Comparison of ENCODE assay signal across 29 cellular contexts in the genomic region with DNA sequence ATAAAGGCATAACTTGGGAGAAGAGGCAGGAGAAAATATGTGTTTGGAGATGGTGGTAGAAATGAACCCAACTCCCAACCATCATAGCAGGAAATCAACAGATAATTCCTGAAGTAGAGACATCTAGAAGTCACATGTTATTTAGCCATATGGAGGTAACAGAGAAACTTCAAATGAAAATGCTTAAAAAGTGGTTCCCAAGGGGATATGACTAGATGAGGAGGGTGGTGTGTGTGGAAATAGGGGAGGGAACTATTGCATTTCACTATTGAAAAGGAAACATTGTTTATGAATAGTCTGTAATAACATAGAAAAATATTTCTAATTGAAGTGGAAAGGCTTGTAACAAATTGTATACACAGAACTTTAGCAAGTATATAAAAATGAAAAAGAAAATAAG.
"Had no signal": no experiment of that assay in that cellular context is flagged by ENCODE, and none has a peak within 500 bp of the region (broad histone marks: within the 10 kb centered on the region; RNA-seq: fewer than 3 reads in every experiment).

No MANE protein-coding gene starts in this region.

- H3K27me3 ChIP-seq: left lung, neural progenitor cell, neutrophil, right lobe of liver, tibial nerve, upper lobe of left lung, vagina had no signal

- H3K9me3 ChIP-seq: left lung, lower lobe of right lung, neutrophil, psoas muscle, right lobe of liver, tibial nerve, upper lobe of left lung, vagina had no signal

- H3K4me1 ChIP-seq: left lung, lower lobe of right lung, neural progenitor cell, parathyroid adenoma, psoas muscle, right lobe of liver, tibial nerve, upper lobe of left lung, vagina had no signal

- H3K9ac ChIP-seq: neural progenitor cell, parathyroid adenoma had no signal

- ATAC-seq: left colon; left lung; lower lobe of right lung; natural killer cell; psoas muscle; right lobe of liver; stimulated activated memory B cell treated with anti-CD40 and anti-IgM and Interleukin-4, amounts not matched to agents 10 μg/mL and 1 μg/mL and 100 μg/mL, for 72 hours; stimulated activated naive CD8-positive, alpha-beta T cell treated with anti-CD3 and anti-CD28 coated beads, Interleukin-15, amount 100 ng/mL, for 72 hours had no signal

- H3K4me3 ChIP-seq: left lung, lower lobe of right lung, neural progenitor cell, psoas muscle, right lobe of liver, smooth muscle cell, tibial nerve, upper lobe of left lung, vagina had no signal

- H3K36me3 Mint-ChIP-seq: immature natural killer cell; mesothelial cell of epicardium; naive B cell; natural killer cell; neural progenitor cell; stimulated activated memory B cell treated with anti-CD40 and anti-IgM and Interleukin-4, amounts not matched to agents 10 μg/mL and 1 μg/mL and 100 μg/mL, for 72 hours had no signal

- H3K36me3 ChIP-seq: left lung, lower lobe of right lung, neural progenitor cell, neutrophil, right lobe of liver, tibial nerve, upper lobe of left lung, vagina had no signal

- DNase-seq: hypothalamus; immature natural killer cell; kidney; left colon; left lung; lower lobe of right lung; mesendoderm; naive B cell; natural killer cell; nephron progenitor cell; occipital lobe; psoas muscle; right lobe of liver; stimulated activated CD4-positive, alpha-beta T cell treated with anti-CD3 and anti-CD28 coated beads, Interleukin-1b, Interleukin-23, amount 100 ng/mL, for 48 hours; stimulated activated CD4-positive, alpha-beta T cell treated with anti-CD3 and anti-CD28 coated beads, Interleukin-2, amount 100 ng/mL, for 48 hours; stimulated activated CD4-positive, alpha-beta T cell treated with anti-CD3 and anti-CD28 coated beads, Interleukin-4, amount 100 ng/mL, for 4 hours; stimulated activated CD8-positive, alpha-beta memory T cell treated with anti-CD3 and anti-CD28 coated beads, Interleukin-4, amount 100 ng/mL, for 48 hours; stimulated activated naive CD4-positive, alpha-beta T cell treated with Interleukin-2 at 50 U/mL for 16 hours; stimulated activated naive CD8-positive, alpha-beta T cell treated with anti-CD3 and anti-CD28 coated beads, Interleukin-15, amount 100 ng/mL, for 72 hours; substantia nigra; upper lobe of left lung had no signal

- H3K9me3 Mint-ChIP-seq: mesothelial cell of epicardium; natural killer cell; nephron progenitor cell; neural progenitor cell; stimulated activated memory B cell treated with anti-CD40 and anti-IgM and Interleukin-4, amounts not matched to agents 10 μg/mL and 1 μg/mL and 100 μg/mL, for 72 hours; stimulated activated naive CD8-positive, alpha-beta T cell treated with anti-CD3 and anti-CD28 coated beads, Interleukin-15, amount 100 ng/mL, for 72 hours had no signal

- H3K27me3 Mint-ChIP-seq: stimulated activated memory B cell treated with anti-CD40 and anti-IgM and Interleukin-4, amounts not matched to agents 10 μg/mL and 1 μg/mL and 100 μg/mL, for 72 hours had no signal

- H3K4me3 Mint-ChIP-seq: immature natural killer cell; mesothelial cell of epicardium; naive B cell; natural killer cell; nephron progenitor cell; neural progenitor cell; stimulated activated memory B cell treated with anti-CD40 and anti-IgM and Interleukin-4, amounts not matched to agents 10 μg/mL and 1 μg/mL and 100 μg/mL, for 72 hours; stimulated activated naive CD8-positive, alpha-beta T cell treated with anti-CD3 and anti-CD28 coated beads, Interleukin-15, amount 100 ng/mL, for 72 hours had no signal

- H3K27ac Mint-ChIP-seq: immature natural killer cell; mesothelial cell of epicardium; naive B cell; natural killer cell; nephron progenitor cell; neural progenitor cell; stimulated activated memory B cell treated with anti-CD40 and anti-IgM and Interleukin-4, amounts not matched to agents 10 μg/mL and 1 μg/mL and 100 μg/mL, for 72 hours; stimulated activated naive CD8-positive, alpha-beta T cell treated with anti-CD3 and anti-CD28 coated beads, Interleukin-15, amount 100 ng/mL, for 72 hours had no signal

- H3K4me1 Mint-ChIP-seq: mesothelial cell of epicardium; stimulated activated naive CD8-positive, alpha-beta T cell treated with anti-CD3 and anti-CD28 coated beads, Interleukin-15, amount 100 ng/mL, for 72 hours had no signal

- H3K4me2 ChIP-seq: neural progenitor cell, smooth muscle cell had no signal
